In genomic region chr7:134605978-134606923, GRCh38 we compare ENCODE assay signal across 8 cellular contexts.
DNase-seq lines count a peak whose midpoint lies in the region; ATAC-seq and TF ChIP-seq lines count a peak whose summit lies in the region.

No MANE protein-coding gene starts in this region.

- DNase-seq in NCI-H2107 treated with DMSO at 0.1 percent for 48 hours (lab: John Stamatoyannopoulos, UW; ENCODE audit: unreplicated experiment) (peak; percentile 17), cerebellar cortex (ENCODE audit: low spot score) (peak; percentile 65), left kidney (ENCODE audit: low read depth, low spot score) (peak; percentile 75)
- peak; percentile 49 for DNase-seq in activated CD4-positive, CD25-positive, alpha-beta regulatory T cell treated with anti-CD3 and anti-CD28 coated beads, Interleukin-2, amount 50 U/mL, for 72 hours
- DNase-seq in stimulated activated CD4-positive, alpha-beta T cell treated with anti-CD3 and anti-CD28 coated beads, Interleukin-4, amount 100 ng/mL, for 24 hours = peak; percentile 61

- ATAC-seq in HG02610 (IDR thresholded peaks at IDR 0.05; ENCODE audit: unreplicated experiment) (peak; percentile 82), GM19397 (IDR thresholded peaks at IDR 0.05; ENCODE audit: unreplicated experiment) (no peak)

- peak; percentile 81 for TF ChIP-seq CTCF in GM12873 (IDR thresholded peaks at IDR 0.05; ENCODE audit: insufficient read depth, low read depth, low read length, missing control alignments)

Comparison
In these comparisons a context has a peak if more than half of its experiments do, and no peak if none do; other contexts are left out.
1. DNase-seq: peak in every context shown above with its lines; median percentile 75 in left kidney; 65 in cerebellar cortex; 61 in stimulated activated CD4-positive, alpha-beta T cell treated with anti-CD3 and anti-CD28 coated beads, Interleukin-4, amount 100 ng/mL, for 24 hours; 49 in activated CD4-positive, CD25-positive, alpha-beta regulatory T cell treated with anti-CD3 and anti-CD28 coated beads, Interleukin-2, amount 50 U/mL, for 72 hours; 17 in NCI-H2107 treated with DMSO at 0.1 percent for 48 hours.